In genomic region chr2:127196998-127197397, GRCh38 we compare ENCODE assay signal across 9 cellular contexts. TPM values are rescaled to one million over a fixed set of nuclear protein-coding genes. Genes with fewer than 3 reads are reported as not detected.
DNase-seq lines count a peak whose midpoint lies in the region; ATAC-seq and TF ChIP-seq lines count a peak whose summit lies in the region.
"Had no signal": no experiment of that assay in that cellular context is flagged by ENCODE, and none has a peak within 500 bp of the region (broad histone marks: within the 10 kb centered on the region; RNA-seq: fewer than 3 reads in every experiment).

No MANE protein-coding gene starts in this region.

- H3K4me1 ChIP-seq in A673 (ENCODE audit: insufficient read depth, low read length, poor library complexity, severe bottlenecking) = peaks cover 6% of the 10 kb centered on the region
- H3K4me1 ChIP-seq in upper lobe of left lung = no peaks in the 10 kb centered on the region

- no peak for TF ChIP-seq EP300 in upper lobe of left lung (IDR thresholded peaks at IDR 0.05)

- H3K4me3 ChIP-seq in A673 (ENCODE audit: low read depth, low read length, poor library complexity, severe bottlenecking) (peak overlapping the region; percentile 36), GM06990 (replicated peaks; ENCODE audit: low read depth, low read length) (peak overlapping the region; percentile 39), MG63 (no peak overlapping the region), upper lobe of left lung (no peak overlapping the region)

- H3K4me1 Mint-ChIP-seq in chondrocyte (ENCODE audit: low read depth) = peaks cover 34% of the 10 kb centered on the region

- no TSS peak for BruUV-seq in A673 (replicated peaks; lab: Mats Ljungman, UMichigan)

- H3K27me3 ChIP-seq in A673 (replicated peaks; ENCODE audit: insufficient read depth, low read depth, low read length, poor library complexity) (no peaks in the 10 kb centered on the region), GM06990 (replicated peaks; ENCODE audit: control insufficient read depth, insufficient read depth, low read length) (no peaks in the 10 kb centered on the region), MG63 (no peaks in the 10 kb centered on the region), upper lobe of left lung (no peaks in the 10 kb centered on the region)

- H3K36me3 ChIP-seq in A673 (ENCODE audit: insufficient read depth, low read length, poor library complexity, severe bottlenecking) = no peaks in the 10 kb centered on the region
- no peaks in the 10 kb centered on the region for H3K36me3 ChIP-seq in GM06990 (ENCODE audit: control insufficient read depth, insufficient read depth, low read length)
- no peaks in the 10 kb centered on the region for H3K36me3 ChIP-seq in MG63
- H3K36me3 ChIP-seq in upper lobe of left lung = no peaks in the 10 kb centered on the region

- intact Hi-C loops in A673 (cut with micrococcal nuclease; ENCODE audit: unreplicated experiment) = loop anchor here (1.0 to 5.0 kb wide), 4 partner anchors 95 to 452 kb away; partner anchors contain the start of gene ERCC3

- H3K4me3 Mint-ChIP-seq in chondrocyte (ENCODE audit: unreplicated experiment) = no peak overlapping the region

- H3K27ac Mint-ChIP-seq in chondrocyte (ENCODE audit: unreplicated experiment) = no peak overlapping the region

- WGBS in upper lobe of left lung, 2 donors = 87 to 89% methylated on average over 4 of the region's 4 CpGs

- DNase-seq in A673 (ENCODE audit: low spot score) = peak; percentile 66
- DNase-seq in GM06990 (ENCODE audit: extremely low read depth, insufficient read length) = no peak
- DNase-seq in NCI-H345 treated with DMSO at 0.1 percent for 48 hours (lab: John Stamatoyannopoulos, UW; ENCODE audit: unreplicated experiment) = peak; percentile 54
- DNase-seq in chondrocyte (ENCODE audit: low spot score) = no peak
- no peak for DNase-seq in MG63
- no peak for DNase-seq in hepatic stellate cell (ENCODE audit: low spot score)
- DNase-seq in upper lobe of left lung = no peak

- CTCF ChIA-PET in A673 (lab: Charles Lee) = interaction anchor here (0.6 to 1.7 kb wide), 13 partner anchors 21 to 453 kb away, joined by 3 to 14 read pairs (median 5); partner anchors contain the start of gene ERCC3

- TF ChIP-seq CTCF in A673 (conservative IDR thresholded peaks at IDR 0.05; ENCODE audit: low read depth, low read length) (peak; percentile 81), GM06990 (IDR thresholded peaks at IDR 0.05; ENCODE audit: insufficient read depth, low read length, poor library complexity, severe bottlenecking) (peak; percentile 76), chondrocyte (IDR thresholded peaks at IDR 0.05) (peak; percentile 66), upper lobe of left lung (IDR thresholded peaks at IDR 0.05) (peak in 3 of 6 experiments; percentile 26 to 48 (median 30))

- no peak for TF ChIP-seq POLR2A in upper lobe of left lung (IDR thresholded peaks at IDR 0.05)

- H3K36me3 Mint-ChIP-seq in chondrocyte (ENCODE audit: low read depth) = peaks cover 12% of the 10 kb centered on the region
- H3K36me3 Mint-ChIP-seq: activated naive CD8-positive, alpha-beta T cell had no signal

- H3K9me3 ChIP-seq in A673 (ENCODE audit: low read depth, low read length, poor library complexity, severe bottlenecking) (no peaks in the 10 kb centered on the region), MG63 (no peaks in the 10 kb centered on the region; the same call in 1 of the 2 replicates), upper lobe of left lung (no peaks in the 10 kb centered on the region)

- no peak for ATAC-seq in HG02938 (IDR thresholded peaks at IDR 0.05; ENCODE audit: unreplicated experiment)
- no peak for ATAC-seq in upper lobe of left lung (ENCODE audit: low FRiP score in 2 of 2)

- H3K27me3 Mint-ChIP-seq in chondrocyte (ENCODE audit: low read depth) = no peaks in the 10 kb centered on the region
- H3K27me3 Mint-ChIP-seq: activated naive CD8-positive, alpha-beta T cell had no signal

- H3K27ac ChIP-seq in A673 (ENCODE audit: low read depth, low read length, poor library complexity, severe bottlenecking) = no peak overlapping the region
- no peak overlapping the region for H3K27ac ChIP-seq in upper lobe of left lung

- H3K9me3 Mint-ChIP-seq in chondrocyte (ENCODE audit: low read depth) = no peaks in the 10 kb centered on the region

- POLR2A ChIA-PET in A673 (lab: Charles Lee; ENCODE audit: low non-redundant PET) = interaction anchor here (1.2 kb wide), 1 partner anchor 78 kb away, joined by 4 read pairs; no protein-coding TSS in a partner anchor

RNA-seq across cellular contexts. Expression of gene CYP27C1, which starts 23.1 kb away (rescaled TPM):
- total RNA-seq in A673 (2021) = 3.0 and 4.2 TPM in 2 replicates
- 11.7 to 17.2 TPM (median 13.4 TPM) in 3 replicates for total RNA-seq in chondrocyte
- not detected in 2 replicates for total RNA-seq in MG63 (2014; rRNA removed; shearing (Covaris generic); ENCODE audit: low replicate concordance)
- under 1 TPM in 4 of 6 donors, not detected in 2; 0.11 to 0.39 (median 0.14) TPM for total RNA-seq in upper lobe of left lung

Comparison
In these comparisons a context has a peak if more than half of its experiments do, and no peak if none do; other contexts are left out.
1. DNase-seq: peak in A673 (single experiment) and NCI-H345 treated with DMSO at 0.1 percent for 48 hours (single experiment); none in GM06990 (single experiment), chondrocyte (single experiment), MG63 (single experiment), hepatic stellate cell (single experiment) and upper lobe of left lung (0 of 2).
2. H3K4me3 ChIP-seq: peak in A673 (single experiment) and GM06990 (single experiment); none in MG63 (single experiment) and upper lobe of left lung (0 of 4).